ENCODE assay signal across 13 cellular contexts in the genomic region with DNA sequence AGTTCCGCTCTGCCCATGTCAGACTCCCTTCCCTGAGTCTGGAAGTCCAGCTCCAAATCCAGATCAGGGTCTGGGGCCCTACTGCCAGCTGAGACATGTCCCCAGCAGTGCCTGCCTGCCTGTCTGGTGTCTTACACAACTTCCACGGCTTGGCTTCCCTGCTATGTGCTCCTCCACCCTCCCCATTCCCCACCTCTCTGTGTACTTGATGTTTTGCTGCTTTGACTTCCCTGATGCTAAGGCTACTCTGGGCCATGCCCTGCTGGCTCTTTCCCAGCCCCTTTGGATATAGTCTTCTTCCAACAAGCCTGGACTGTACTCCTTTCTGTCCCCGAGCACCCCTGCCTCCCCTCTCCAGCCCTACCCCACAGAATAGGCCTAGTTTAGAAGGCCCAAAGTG. TPM values are rescaled to one million over a fixed set of nuclear protein-coding genes. Genes with fewer than 3 reads are reported as not detected.
"Had no signal": no experiment of that assay in that cellular context is flagged by ENCODE, and none has a peak within 500 bp of the region (broad histone marks: within the 10 kb centered on the region; RNA-seq: fewer than 3 reads in every experiment).

No MANE protein-coding gene starts in this region.

- H3K27ac ChIP-seq: brain microvascular endothelial cell, hepatocyte, pancreas had no signal

- H3K9me3 ChIP-seq: pancreas had no signal

- H2AFZ ChIP-seq: hepatocyte had no signal

- ATAC-seq: pancreas; stimulated activated naive B cell treated with anti-CD40 and anti-IgM and Interleukin-4, amounts not matched to agents 10 μg/mL and 1 μg/mL and 100 μg/mL, for 72 hours had no signal

- DNase-seq: activated CD4-positive, alpha-beta T cell treated with anti-CD3 and anti-CD28 coated beads, Interleukin-2, amount 10 ng/mL, durations not matched to agents 7 days and 5 days; activated naive CD4-positive, alpha-beta T cell; activated naive CD8-positive, alpha-beta T cell treated with anti-CD3 and anti-CD28 coated beads, Interleukin-2, amount 10 ng/mL, durations not matched to agents 7 days and 5 days; brain microvascular endothelial cell; kidney; pancreas; stimulated activated CD4-positive, alpha-beta T cell treated with anti-CD3 and anti-CD28 coated beads, Interleukin-2, amount 100 ng/mL, for 48 hours; stimulated activated naive B cell treated with anti-CD40 and anti-IgM and Interleukin-4, amounts not matched to agents 10 μg/mL and 1 μg/mL and 100 μg/mL, for 72 hours; SW 1271 had no signal

- H3K4me2 ChIP-seq: hepatocyte had no signal

- H3K79me2 ChIP-seq: hepatocyte had no signal

- H3K4me3 ChIP-seq: hepatocyte, pancreas had no signal

- H3K27me3 ChIP-seq: brain microvascular endothelial cell, hepatocyte, pancreas had no signal

- H3K4me1 ChIP-seq: pancreas had no signal

- H3K36me3 ChIP-seq: brain microvascular endothelial cell, pancreas had no signal

RNA-seq across cellular contexts. Expression of a gene that starts 7.3 kb away (rescaled TPM):
- total RNA-seq: activated CD4-positive, alpha-beta T cell treated with anti-CD3 and anti-CD28 coated beads, Interleukin-2, amount 10 ng/mL, durations not matched to agents 7 days and 5 days; activated naive CD8-positive, alpha-beta T cell treated with anti-CD3 and anti-CD28 coated beads, Interleukin-2, amount 10 ng/mL, durations not matched to agents 7 days and 5 days; SK-MEL-5; T-helper 2 cell treated with Interferon-gamma antibody and Interleukin-4, amounts not matched to agents 100 ng/mL and 5 ng/mL, for 36 hours had no signal
- polyA plus RNA-seq: neural cell had no signal
